1 cellular context compared by ENCODE assay signal in the genomic region with DNA sequence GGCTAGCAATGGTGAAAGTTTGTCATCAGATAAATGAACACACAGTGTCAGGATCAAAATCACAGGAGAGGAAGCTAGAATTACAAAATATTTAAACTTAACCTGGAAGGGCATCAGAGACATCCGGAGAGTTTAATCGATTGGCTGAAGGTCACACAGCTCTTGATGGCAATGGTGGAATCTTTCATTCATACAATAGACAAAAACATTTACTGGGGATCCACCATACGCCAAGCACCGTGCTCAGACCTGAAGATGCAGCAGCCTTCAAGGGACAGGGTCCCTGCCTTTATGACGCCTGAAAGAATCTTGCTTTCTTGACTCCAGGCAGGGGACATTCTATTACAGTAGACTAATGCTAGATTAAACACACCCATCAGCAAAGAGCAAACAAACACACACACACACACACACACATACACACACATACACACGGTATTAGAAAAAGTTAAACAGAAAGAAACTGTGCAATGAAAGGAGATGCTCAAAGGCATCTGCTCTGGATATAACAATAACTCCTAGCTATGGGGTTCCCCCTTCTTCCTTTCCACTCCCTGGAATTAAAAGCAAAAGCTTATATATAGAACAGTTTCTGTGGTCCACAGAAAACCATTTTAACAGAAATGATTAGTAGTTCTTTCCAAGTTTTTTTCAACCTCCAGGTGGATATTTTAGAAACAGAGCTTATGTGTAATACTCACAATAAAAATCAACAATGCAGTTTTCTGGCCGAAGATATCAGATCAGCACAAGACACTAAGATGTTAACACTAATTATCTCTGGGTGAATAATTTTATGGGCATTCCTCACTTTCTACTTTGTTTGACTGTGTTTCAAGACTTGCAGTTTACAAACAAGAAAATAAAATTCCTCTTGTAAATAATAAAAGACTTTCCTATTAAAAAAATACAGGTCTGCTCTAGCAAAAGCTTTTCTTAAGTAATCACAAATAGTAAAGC.
TF ChIP-seq lines count a peak whose summit lies in the region.

No MANE protein-coding gene starts in this region.

TF ChIP-seq in HepG2, 621 proteins besides CTCF, POLR2A, EP300 and RAD21 (continued from another document and continues in another):
- TF ChIP-seq, protein P1, sequence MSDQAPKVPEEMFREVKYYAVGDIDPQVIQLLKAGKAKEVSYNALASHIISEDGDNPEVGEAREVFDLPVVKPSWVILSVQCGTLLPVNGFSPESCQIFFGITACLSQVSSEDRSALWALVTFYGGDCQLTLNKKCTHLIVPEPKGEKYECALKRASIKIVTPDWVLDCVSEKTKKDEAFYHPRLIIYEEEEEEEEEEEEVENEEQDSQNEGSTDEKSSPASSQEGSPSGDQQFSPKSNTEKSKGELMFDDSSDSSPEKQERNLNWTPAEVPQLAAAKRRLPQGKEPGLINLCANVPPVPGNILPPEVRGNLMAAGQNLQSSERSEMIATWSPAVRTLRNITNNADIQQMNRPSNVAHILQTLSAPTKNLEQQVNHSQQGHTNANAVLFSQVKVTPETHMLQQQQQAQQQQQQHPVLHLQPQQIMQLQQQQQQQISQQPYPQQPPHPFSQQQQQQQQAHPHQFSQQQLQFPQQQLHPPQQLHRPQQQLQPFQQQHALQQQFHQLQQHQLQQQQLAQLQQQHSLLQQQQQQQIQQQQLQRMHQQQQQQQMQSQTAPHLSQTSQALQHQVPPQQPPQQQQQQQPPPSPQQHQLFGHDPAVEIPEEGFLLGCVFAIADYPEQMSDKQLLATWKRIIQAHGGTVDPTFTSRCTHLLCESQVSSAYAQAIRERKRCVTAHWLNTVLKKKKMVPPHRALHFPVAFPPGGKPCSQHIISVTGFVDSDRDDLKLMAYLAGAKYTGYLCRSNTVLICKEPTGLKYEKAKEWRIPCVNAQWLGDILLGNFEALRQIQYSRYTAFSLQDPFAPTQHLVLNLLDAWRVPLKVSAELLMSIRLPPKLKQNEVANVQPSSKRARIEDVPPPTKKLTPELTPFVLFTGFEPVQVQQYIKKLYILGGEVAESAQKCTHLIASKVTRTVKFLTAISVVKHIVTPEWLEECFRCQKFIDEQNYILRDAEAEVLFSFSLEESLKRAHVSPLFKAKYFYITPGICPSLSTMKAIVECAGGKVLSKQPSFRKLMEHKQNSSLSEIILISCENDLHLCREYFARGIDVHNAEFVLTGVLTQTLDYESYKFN (CRISPR knock-in tag; conservative IDR thresholded peaks at IDR 0.05), result peak; percentile 88
- peak; percentile 49; the same call in 1 of the 2 replicates for TF ChIP-seq KAT8 (CRISPR knock-in tag; IDR thresholded peaks at IDR 0.05)
- no peak for TF ChIP-seq ZFP36 (IDR thresholded peaks at IDR 0.05; ENCODE audit: borderline replicate concordance, low read depth, low read length, partially characterized antibody)
- TF ChIP-seq, protein P2, sequence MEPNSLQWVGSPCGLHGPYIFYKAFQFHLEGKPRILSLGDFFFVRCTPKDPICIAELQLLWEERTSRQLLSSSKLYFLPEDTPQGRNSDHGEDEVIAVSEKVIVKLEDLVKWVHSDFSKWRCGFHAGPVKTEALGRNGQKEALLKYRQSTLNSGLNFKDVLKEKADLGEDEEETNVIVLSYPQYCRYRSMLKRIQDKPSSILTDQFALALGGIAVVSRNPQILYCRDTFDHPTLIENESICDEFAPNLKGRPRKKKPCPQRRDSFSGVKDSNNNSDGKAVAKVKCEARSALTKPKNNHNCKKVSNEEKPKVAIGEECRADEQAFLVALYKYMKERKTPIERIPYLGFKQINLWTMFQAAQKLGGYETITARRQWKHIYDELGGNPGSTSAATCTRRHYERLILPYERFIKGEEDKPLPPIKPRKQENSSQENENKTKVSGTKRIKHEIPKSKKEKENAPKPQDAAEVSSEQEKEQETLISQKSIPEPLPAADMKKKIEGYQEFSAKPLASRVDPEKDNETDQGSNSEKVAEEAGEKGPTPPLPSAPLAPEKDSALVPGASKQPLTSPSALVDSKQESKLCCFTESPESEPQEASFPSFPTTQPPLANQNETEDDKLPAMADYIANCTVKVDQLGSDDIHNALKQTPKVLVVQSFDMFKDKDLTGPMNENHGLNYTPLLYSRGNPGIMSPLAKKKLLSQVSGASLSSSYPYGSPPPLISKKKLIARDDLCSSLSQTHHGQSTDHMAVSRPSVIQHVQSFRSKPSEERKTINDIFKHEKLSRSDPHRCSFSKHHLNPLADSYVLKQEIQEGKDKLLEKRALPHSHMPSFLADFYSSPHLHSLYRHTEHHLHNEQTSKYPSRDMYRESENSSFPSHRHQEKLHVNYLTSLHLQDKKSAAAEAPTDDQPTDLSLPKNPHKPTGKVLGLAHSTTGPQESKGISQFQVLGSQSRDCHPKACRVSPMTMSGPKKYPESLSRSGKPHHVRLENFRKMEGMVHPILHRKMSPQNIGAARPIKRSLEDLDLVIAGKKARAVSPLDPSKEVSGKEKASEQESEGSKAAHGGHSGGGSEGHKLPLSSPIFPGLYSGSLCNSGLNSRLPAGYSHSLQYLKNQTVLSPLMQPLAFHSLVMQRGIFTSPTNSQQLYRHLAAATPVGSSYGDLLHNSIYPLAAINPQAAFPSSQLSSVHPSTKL (CRISPR knock-in tag; IDR thresholded peaks at IDR 0.05), result peak; percentile 61
- TF ChIP-seq ZNF670 (CRISPR knock-in tag; IDR thresholded peaks at IDR 0.05; ENCODE audit: borderline replicate concordance), result peak; percentile 66; the same call in 1 of the 2 replicates
- peak; percentile 66 for TF ChIP-seq SALL1 (CRISPR knock-in tag; IDR thresholded peaks at IDR 0.05)
- TF ChIP-seq, protein P3, sequence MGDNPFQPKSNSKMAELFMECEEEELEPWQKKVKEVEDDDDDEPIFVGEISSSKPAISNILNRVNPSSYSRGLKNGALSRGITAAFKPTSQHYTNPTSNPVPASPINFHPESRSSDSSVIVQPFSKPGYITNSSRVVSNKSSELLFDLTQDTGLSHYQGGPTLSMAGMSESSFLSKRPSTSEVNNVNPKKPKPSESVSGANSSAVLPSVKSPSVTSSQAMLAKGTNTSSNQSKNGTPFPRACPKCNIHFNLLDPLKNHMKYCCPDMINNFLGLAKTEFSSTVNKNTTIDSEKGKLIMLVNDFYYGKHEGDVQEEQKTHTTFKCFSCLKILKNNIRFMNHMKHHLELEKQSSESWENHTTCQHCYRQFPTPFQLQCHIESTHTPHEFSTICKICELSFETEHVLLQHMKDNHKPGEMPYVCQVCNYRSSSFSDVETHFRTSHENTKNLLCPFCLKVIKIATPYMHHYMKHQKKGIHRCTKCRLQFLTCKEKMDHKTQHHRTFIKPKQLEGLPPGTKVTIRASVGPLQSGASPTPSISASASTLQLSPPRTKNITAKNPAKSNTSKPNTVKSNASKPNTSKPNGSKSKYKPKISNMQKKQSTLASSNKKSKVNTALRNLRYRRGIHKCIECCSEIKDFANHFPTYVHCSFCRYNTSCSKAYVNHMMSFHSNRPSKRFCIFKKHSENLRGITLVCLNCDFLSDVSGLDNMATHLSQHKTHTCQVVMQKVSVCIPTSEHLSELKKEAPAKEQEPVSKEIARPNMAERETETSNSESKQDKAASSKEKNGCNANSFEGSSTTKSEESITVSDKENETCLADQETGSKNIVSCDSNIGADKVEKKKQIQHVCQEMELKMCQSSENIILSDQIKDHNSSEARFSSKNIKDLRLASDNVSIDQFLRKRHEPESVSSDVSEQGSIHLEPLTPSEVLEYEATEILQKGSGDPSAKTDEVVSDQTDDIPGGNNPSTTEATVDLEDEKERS (CRISPR knock-in tag; IDR thresholded peaks at IDR 0.05), result 0 out of 2 replicates have a peak, but pooled peaks have one; percentile 21
- TF ChIP-seq, protein P4, sequence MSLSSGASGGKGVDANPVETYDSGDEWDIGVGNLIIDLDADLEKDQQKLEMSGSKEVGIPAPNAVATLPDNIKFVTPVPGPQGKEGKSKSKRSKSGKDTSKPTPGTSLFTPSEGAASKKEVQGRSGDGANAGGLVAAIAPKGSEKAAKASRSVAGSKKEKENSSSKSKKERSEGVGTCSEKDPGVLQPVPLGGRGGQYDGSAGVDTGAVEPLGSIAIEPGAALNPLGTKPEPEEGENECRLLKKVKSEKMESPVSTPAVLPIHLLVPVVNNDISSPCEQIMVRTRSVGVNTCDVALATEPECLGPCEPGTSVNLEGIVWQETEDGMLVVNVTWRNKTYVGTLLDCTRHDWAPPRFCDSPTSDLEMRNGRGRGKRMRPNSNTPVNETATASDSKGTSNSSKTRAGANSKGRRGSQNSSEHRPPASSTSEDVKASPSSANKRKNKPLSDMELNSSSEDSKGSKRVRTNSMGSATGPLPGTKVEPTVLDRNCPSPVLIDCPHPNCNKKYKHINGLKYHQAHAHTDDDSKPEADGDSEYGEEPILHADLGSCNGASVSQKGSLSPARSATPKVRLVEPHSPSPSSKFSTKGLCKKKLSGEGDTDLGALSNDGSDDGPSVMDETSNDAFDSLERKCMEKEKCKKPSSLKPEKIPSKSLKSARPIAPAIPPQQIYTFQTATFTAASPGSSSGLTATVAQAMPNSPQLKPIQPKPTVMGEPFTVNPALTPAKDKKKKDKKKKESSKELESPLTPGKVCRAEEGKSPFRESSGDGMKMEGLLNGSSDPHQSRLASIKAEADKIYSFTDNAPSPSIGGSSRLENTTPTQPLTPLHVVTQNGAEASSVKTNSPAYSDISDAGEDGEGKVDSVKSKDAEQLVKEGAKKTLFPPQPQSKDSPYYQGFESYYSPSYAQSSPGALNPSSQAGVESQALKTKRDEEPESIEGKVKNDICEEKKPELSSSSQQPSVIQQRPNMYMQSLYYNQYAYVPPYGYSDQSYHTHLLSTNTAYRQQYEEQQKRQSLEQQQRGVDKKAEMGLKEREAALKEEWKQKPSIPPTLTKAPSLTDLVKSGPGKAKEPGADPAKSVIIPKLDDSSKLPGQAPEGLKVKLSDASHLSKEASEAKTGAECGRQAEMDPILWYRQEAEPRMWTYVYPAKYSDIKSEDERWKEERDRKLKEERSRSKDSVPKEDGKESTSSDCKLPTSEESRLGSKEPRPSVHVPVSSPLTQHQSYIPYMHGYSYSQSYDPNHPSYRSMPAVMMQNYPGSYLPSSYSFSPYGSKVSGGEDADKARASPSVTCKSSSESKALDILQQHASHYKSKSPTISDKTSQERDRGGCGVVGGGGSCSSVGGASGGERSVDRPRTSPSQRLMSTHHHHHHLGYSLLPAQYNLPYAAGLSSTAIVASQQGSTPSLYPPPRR (CRISPR knock-in tag; IDR thresholded peaks at IDR 0.05; ENCODE audit: borderline replicate concordance), result peak; percentile 50; the same call in 1 of the 2 replicates
- TF ChIP-seq TEAD3 (CRISPR knock-in tag; optimal IDR thresholded peaks at IDR 0.05; ENCODE audit: borderline replicate concordance), result peak; percentile 32
- TF ChIP-seq GATA4 (IDR thresholded peaks at IDR 0.05; ENCODE audit: borderline replicate concordance, low read depth), result 0 out of 2 replicates have a peak, but pooled peaks have one; percentile 17
- TF ChIP-seq ELF3 (CRISPR knock-in tag; IDR thresholded peaks at IDR 0.05), result peak; percentile 47; the same call in 1 of the 2 replicates
- TF ChIP-seq HOXA5 (CRISPR knock-in tag; IDR thresholded peaks at IDR 0.05), result no peak
- 0 out of 2 replicates have a peak, but pooled peaks have one; percentile 31 for TF ChIP-seq ZNF761 (CRISPR knock-in tag; conservative IDR thresholded peaks at IDR 0.05)
- TF ChIP-seq, protein P5, sequence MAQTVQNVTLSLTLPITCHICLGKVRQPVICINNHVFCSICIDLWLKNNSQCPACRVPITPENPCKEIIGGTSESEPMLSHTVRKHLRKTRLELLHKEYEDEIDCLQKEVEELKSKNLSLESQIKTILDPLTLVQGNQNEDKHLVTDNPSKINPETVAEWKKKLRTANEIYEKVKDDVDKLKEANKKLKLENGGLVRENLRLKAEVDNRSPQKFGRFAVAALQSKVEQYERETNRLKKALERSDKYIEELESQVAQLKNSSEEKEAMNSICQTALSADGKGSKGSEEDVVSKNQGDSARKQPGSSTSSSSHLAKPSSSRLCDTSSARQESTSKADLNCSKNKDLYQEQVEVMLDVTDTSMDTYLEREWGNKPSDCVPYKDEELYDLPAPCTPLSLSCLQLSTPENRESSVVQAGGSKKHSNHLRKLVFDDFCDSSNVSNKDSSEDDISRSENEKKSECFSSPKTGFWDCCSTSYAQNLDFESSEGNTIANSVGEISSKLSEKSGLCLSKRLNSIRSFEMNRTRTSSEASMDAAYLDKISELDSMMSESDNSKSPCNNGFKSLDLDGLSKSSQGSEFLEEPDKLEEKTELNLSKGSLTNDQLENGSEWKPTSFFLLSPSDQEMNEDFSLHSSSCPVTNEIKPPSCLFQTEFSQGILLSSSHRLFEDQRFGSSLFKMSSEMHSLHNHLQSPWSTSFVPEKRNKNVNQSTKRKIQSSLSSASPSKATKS (CRISPR knock-in tag; IDR thresholded peaks at IDR 0.05), result peak; percentile 53; the same call in 1 of the 2 replicates
- peak; percentile 39; the same call in 1 of the 2 replicates for TF ChIP-seq RARA (CRISPR knock-in tag; IDR thresholded peaks at IDR 0.05)
- TF ChIP-seq, protein P6, sequence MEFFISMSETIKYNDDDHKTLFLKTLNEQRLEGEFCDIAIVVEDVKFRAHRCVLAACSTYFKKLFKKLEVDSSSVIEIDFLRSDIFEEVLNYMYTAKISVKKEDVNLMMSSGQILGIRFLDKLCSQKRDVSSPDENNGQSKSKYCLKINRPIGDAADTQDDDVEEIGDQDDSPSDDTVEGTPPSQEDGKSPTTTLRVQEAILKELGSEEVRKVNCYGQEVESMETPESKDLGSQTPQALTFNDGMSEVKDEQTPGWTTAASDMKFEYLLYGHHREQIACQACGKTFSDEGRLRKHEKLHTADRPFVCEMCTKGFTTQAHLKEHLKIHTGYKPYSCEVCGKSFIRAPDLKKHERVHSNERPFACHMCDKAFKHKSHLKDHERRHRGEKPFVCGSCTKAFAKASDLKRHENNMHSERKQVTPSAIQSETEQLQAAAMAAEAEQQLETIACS (CRISPR knock-in tag; IDR thresholded peaks at IDR 0.05), result no peak
- TF ChIP-seq STAG1 (CRISPR knock-in tag; IDR thresholded peaks at IDR 0.05), result no peak
- 0 out of 2 replicates have a peak, but pooled peaks have one; percentile 55 for TF ChIP-seq MIXL1 (CRISPR knock-in tag; IDR thresholded peaks at IDR 0.05)
- TF ChIP-seq NR2F2 (IDR thresholded peaks at IDR 0.05; ENCODE audit: borderline replicate concordance, low read depth), result 0 out of 2 replicates have a peak, but pooled peaks have one; percentile 22
- peak; percentile 58; the same call in 1 of the 2 replicates for TF ChIP-seq ZNF564 (CRISPR knock-in tag; IDR thresholded peaks at IDR 0.05)
- peak; percentile 56 for TF ChIP-seq HDAC1 (CRISPR knock-in tag; IDR thresholded peaks at IDR 0.05)
- 0 out of 2 replicates have a peak, but pooled peaks have one; percentile 31 for TF ChIP-seq NAIF1 (CRISPR knock-in tag; IDR thresholded peaks at IDR 0.05; ENCODE audit: borderline replicate concordance)
- TF ChIP-seq PHF21A (CRISPR knock-in tag; IDR thresholded peaks at IDR 0.05), result 0 out of 2 replicates have a peak, but pooled peaks have one; percentile 15
- no peak for TF ChIP-seq FIP1L1 (IDR thresholded peaks at IDR 0.05; ENCODE audit: borderline replicate concordance, insufficient read depth, low read depth, low read length)
- TF ChIP-seq GATAD2A (CRISPR knock-in tag; IDR thresholded peaks at IDR 0.05), result 0 out of 2 replicates have a peak, but pooled peaks have one; percentile 18
